In the genomic region with DNA sequence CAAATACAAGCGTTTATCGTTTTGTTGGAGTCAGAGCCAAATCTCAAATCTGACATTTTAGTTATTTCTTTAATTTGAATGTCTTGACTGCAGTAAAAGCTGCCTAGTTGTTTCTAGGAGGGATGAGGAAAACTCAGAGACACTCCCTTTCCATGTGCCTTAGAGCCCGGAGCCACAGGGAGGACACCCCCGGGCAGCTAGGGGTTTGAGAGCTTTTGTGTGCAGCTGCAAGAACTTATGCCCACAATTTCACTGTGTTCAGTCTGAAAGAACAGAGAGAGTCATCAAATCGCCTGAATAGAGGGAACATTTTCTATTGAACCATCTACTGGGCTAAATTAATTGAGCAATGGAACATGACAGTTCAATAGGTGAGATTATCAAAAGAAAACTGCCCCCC, we compare ENCODE assay signal across 16 cellular contexts.
DNase-seq lines count a peak whose midpoint lies in the region; TF ChIP-seq lines count a peak whose summit lies in the region.
"Had no signal": no experiment of that assay in that cellular context is flagged by ENCODE, and none has a peak within 500 bp of the region (broad histone marks: within the 10 kb centered on the region; RNA-seq: fewer than 3 reads in every experiment).

No MANE protein-coding gene starts in this region.

- intact Hi-C loops in Caco-2 (cut with micrococcal nuclease; ENCODE audit: unreplicated experiment) = no loop called here

- H3K4me1 ChIP-seq in neuronal stem cell (ENCODE audit: control insufficient read depth in 2 of 2, insufficient read depth in 1 of 2, low read depth in 1 of 2, low read length in 2 of 2) (peaks cover 4 to 6% of the 10 kb centered on the region in 2 donors), Caco-2 (no peaks in the 10 kb centered on the region)
- H3K4me1 ChIP-seq: A549 had no signal

- H3K4me2 ChIP-seq in neuronal stem cell (ENCODE audit: insufficient read depth, low read length, poor library complexity, severe bottlenecking) = no peak overlapping the region
- H3K4me2 ChIP-seq: A549, BLaER1 had no signal

- CTCF ChIA-PET in Caco-2 (lab: Charles Lee) = no interaction called here

- H2AFZ ChIP-seq in neuronal stem cell (ENCODE audit: low read length) = peak overlapping the region; percentile 18

- no peaks in the 10 kb centered on the region for H3K9me3 Mint-ChIP-seq in Caco-2 (ENCODE audit: unreplicated experiment)
- H3K9me3 Mint-ChIP-seq: H9 had no signal

- no peak overlapping the region for H3K27ac Mint-ChIP-seq in Caco-2 (ENCODE audit: unreplicated experiment)
- H3K27ac Mint-ChIP-seq: CD8-positive, alpha-beta memory T cell; H9 had no signal

- H3K27me3 ChIP-seq in neuronal stem cell (ENCODE audit: control insufficient read depth in 3 of 3, insufficient read depth in 3 of 3, low read depth in 1 of 3, low read length in 3 of 3) (no peaks in the 10 kb centered on the region), Caco-2 (replicated peaks; ENCODE audit: control insufficient read depth, insufficient read depth, low read length) (no peaks in the 10 kb centered on the region)
- H3K27me3 ChIP-seq: BLaER1 had no signal

- H2BK120ac ChIP-seq in neuronal stem cell (ENCODE audit: low read depth, low read length) = no peak overlapping the region

- no CpG with 5 or more reads among the region's 5 CpGs for WGBS in neuronal stem cell (ENCODE audit: extremely low coverage in 2 of 2, insufficient read length in 2 of 2, insufficient replicate concordance in 1 of 2), 2 donors

- no peak overlapping the region for H3K4ac ChIP-seq in neuronal stem cell (ENCODE audit: low read length)

- no peaks in the 10 kb centered on the region for H3K79me1 ChIP-seq in neuronal stem cell (ENCODE audit: low read depth, low read length)

- TF ChIP-seq CTCF in Caco-2 (IDR thresholded peaks at IDR 0.05; ENCODE audit: insufficient read depth in 1 of 2, low read depth in 1 of 2, low read length in 1 of 2, severe bottlenecking in 1 of 2, unreplicated experiment in 1 of 2) = no peak

- no peak overlapping the region for H3K18ac ChIP-seq in neuronal stem cell (ENCODE audit: low read length)

- H3K27me3 Mint-ChIP-seq in Caco-2 (ENCODE audit: insufficient read depth, unreplicated experiment) = no peaks in the 10 kb centered on the region

- H3K23ac ChIP-seq in neuronal stem cell (ENCODE audit: low read depth, low read length, poor library complexity) = no peak overlapping the region

- POLR2A ChIA-PET in Caco-2 (lab: Charles Lee) = no interaction called here

- no peak overlapping the region for H2BK5ac ChIP-seq in neuronal stem cell (ENCODE audit: low read length)

- H3K9me3 ChIP-seq in neuronal stem cell (replicated peaks in 1 of 2; ENCODE audit: control insufficient read depth in 2 of 2, insufficient read depth in 1 of 2, low read depth in 1 of 2, low read length in 2 of 2) (no peaks in the 10 kb centered on the region), Caco-2 (no peaks in the 10 kb centered on the region)
- H3K9me3 ChIP-seq: A549, BLaER1 had no signal

- peak; percentile 64 for DNase-seq in NCI-H69 (lab: John Stamatoyannopoulos, UW)
- peak; percentile 58 for DNase-seq in globus pallidus (ENCODE audit: low spot score)
- DNase-seq in neuronal stem cell (ENCODE audit: low spot score) = no peak
- DNase-seq in retina = peak; percentile 53
- no peak for DNase-seq in DMS 273 (lab: John Stamatoyannopoulos, UW; ENCODE audit: unreplicated experiment)
- no peak for DNase-seq in Caco-2
- DNase-seq in activated CD8-positive, alpha-beta memory T cell treated with anti-CD3 and anti-CD28 coated beads, Interleukin-2, amount 50 U/mL, for 4 hours = no peak
- DNase-seq in kidney glomerular epithelial cell (lab: John Stamatoyannopoulos, UW) = no peak
- DNase-seq: CD8-positive, alpha-beta memory T cell; DMS79; GOT3; H9; IMR-90 had no signal

- no TSS peak for BruUV-seq in Caco-2 (replicated peaks; lab: Mats Ljungman, UMichigan)

- no peaks in the 10 kb centered on the region for H3K36me3 ChIP-seq in neuronal stem cell (replicated peaks in 1 of 2; ENCODE audit: control insufficient read depth in 2 of 2, insufficient read depth in 2 of 2, low read length in 2 of 2)
- no peaks in the 10 kb centered on the region for H3K36me3 ChIP-seq in Caco-2 (ENCODE audit: control insufficient read depth, insufficient read depth, low read length)
- H3K36me3 ChIP-seq: BLaER1 had no signal

- H4K8ac ChIP-seq in neuronal stem cell (ENCODE audit: low read depth, low read length) = no peak overlapping the region

- no peak overlapping the region for H3K14ac ChIP-seq in neuronal stem cell (ENCODE audit: low read length)

- H3K9ac ChIP-seq in neuronal stem cell (ENCODE audit: low read depth, low read length, poor library complexity) = no peak overlapping the region
- H3K9ac ChIP-seq: BLaER1 had no signal

- H3K4me3 ChIP-seq in neuronal stem cell (ENCODE audit: low read length in 2 of 2) (no peak overlapping the region), Caco-2 (ENCODE audit: low read depth, low read length) (no peak overlapping the region)
- H3K4me3 ChIP-seq: A549, BLaER1, GM12878 had no signal

- no peak overlapping the region for H2BK12ac ChIP-seq in neuronal stem cell (ENCODE audit: low read length)

- H4K91ac ChIP-seq in neuronal stem cell (ENCODE audit: low read depth, low read length, poor library complexity) = no peak overlapping the region

- H2AK5ac ChIP-seq in neuronal stem cell (ENCODE audit: low read depth, low read length) = no peak overlapping the region

- H3K27ac ChIP-seq in neuronal stem cell (replicated peaks; ENCODE audit: low read length) = no peak overlapping the region
- H3K27ac ChIP-seq: A549, BLaER1 had no signal

- no peaks in the 10 kb centered on the region for H3K4me1 Mint-ChIP-seq in Caco-2 (ENCODE audit: low read depth, unreplicated experiment)
- H3K4me1 Mint-ChIP-seq: CD8-positive, alpha-beta memory T cell had no signal

- H2BK15ac ChIP-seq in neuronal stem cell (ENCODE audit: low read length) = no peak overlapping the region

- H3K4me3 Mint-ChIP-seq in Caco-2 (ENCODE audit: unreplicated experiment) = no peak overlapping the region
- H3K4me3 Mint-ChIP-seq: CD8-positive, alpha-beta memory T cell; H9 had no signal

- H3K36me3 Mint-ChIP-seq in Caco-2 (ENCODE audit: insufficient read depth, unreplicated experiment) = no peaks in the 10 kb centered on the region
- H3K36me3 Mint-ChIP-seq: CD8-positive, alpha-beta memory T cell had no signal

Comparison
In these comparisons a context has a peak if more than half of its experiments do, and no peak if none do; other contexts are left out.
1. DNase-seq: peak in NCI-H69 (single experiment), globus pallidus (single experiment) and retina (single experiment); none in neuronal stem cell (single experiment), DMS 273 (single experiment), Caco-2 (0 of 2), activated CD8-positive, alpha-beta memory T cell treated with anti-CD3 and anti-CD28 coated beads, Interleukin-2, amount 50 U/mL, for 4 hours (single experiment) and kidney glomerular epithelial cell (single experiment).